9 cellular contexts compared by ENCODE assay signal in the genomic region with DNA sequence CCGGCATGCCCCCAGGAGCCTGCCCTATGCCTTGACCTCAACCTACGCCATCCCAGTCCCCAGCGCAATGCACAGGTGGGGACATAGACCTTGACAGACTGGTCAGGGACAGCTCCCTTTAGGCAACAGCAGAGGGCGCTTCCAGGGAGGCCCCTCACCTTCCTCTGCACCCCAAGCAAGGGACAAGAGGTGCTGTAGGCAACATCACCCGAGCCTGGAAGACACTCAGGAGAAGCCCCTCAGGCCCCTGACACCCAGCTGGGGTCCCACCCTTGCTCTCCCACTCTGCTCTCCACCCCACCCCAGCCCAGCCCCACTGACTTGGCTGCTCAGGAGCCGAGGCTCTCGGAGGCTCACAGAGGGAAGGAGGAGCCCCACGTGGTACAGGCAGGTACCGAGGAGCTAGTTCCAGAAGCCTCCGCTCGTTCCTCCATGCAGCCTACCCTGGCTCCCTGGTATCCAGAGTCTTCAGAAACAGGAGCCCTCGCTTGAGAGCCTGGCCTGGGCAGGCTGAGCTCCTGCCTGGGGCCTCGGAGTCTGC. TPM values are rescaled to one million over a fixed set of nuclear protein-coding genes. Genes with fewer than 3 reads are reported as not detected.
DNase-seq lines count a peak whose midpoint lies in the region; TF ChIP-seq lines count a peak whose summit lies in the region.
"Had no signal": no experiment of that assay in that cellular context is flagged by ENCODE, and none has a peak within 500 bp of the region (broad histone marks: within the 10 kb centered on the region; RNA-seq: fewer than 3 reads in every experiment).

No MANE protein-coding gene starts in this region.

- no peak overlapping the region for H3K4me3 Mint-ChIP-seq in endothelial cell (ENCODE audit: unreplicated experiment)
- H3K4me3 Mint-ChIP-seq in osteocyte (ENCODE audit: unreplicated experiment): no peak overlapping the region

- H3K27me3 Mint-ChIP-seq in endothelial cell (ENCODE audit: unreplicated experiment): peaks cover 26% of the 10 kb centered on the region
- peaks cover 74% of the 10 kb centered on the region for H3K27me3 Mint-ChIP-seq in osteocyte (ENCODE audit: unreplicated experiment)

- H3K4me3 ChIP-seq in NB4 (ENCODE audit: low read depth, low read length) (no peak overlapping the region), testis (no peak overlapping the region)

- intact Hi-C loops in testis (cut with DNase I; ENCODE audit: low total_unique reads): no loop called here

- DNase-seq in 8988T: peak; percentile 92
- DNase-seq in GM10266 (ENCODE audit: extremely low spot score): peak; percentile 75
- peak; percentile 48 for DNase-seq in NB4 (ENCODE audit: low read depth)
- DNase-seq in endothelial cell (ENCODE audit: low spot score): no peak
- peak; percentile 82 for DNase-seq in osteocyte (ENCODE audit: extremely low spot score, unreplicated experiment)
- DNase-seq in UCSD-AML1 (lab: John Stamatoyannopoulos, UW; ENCODE audit: unreplicated experiment): no peak
- DNase-seq in testis: no peak
- no peak for DNase-seq in NCI-H128 (lab: John Stamatoyannopoulos, UW; ENCODE audit: unreplicated experiment)

- H3K9me3 ChIP-seq in testis: no peaks in the 10 kb centered on the region

- H3K27ac Mint-ChIP-seq in endothelial cell (ENCODE audit: unreplicated experiment) (no peak overlapping the region), osteocyte (ENCODE audit: unreplicated experiment) (no peak overlapping the region)

- H3K27me3 ChIP-seq in testis: no peaks in the 10 kb centered on the region

- no peaks in the 10 kb centered on the region for H3K4me1 Mint-ChIP-seq in endothelial cell (ENCODE audit: unreplicated experiment)
- peaks cover 10% of the 10 kb centered on the region for H3K4me1 Mint-ChIP-seq in osteocyte (ENCODE audit: unreplicated experiment)

- no peaks in the 10 kb centered on the region for H3K4me1 ChIP-seq in testis

- H3K36me3 ChIP-seq in testis (ENCODE audit: low read depth, missing control alignments): no peaks in the 10 kb centered on the region

- TF ChIP-seq POLR2A in NB4 (IDR thresholded peaks at IDR 0.05; ENCODE audit: extremely low read depth, insufficient read length): no peak
- TF ChIP-seq POLR2A in testis (IDR thresholded peaks at IDR 0.05): no peak

- peak; percentile 59 for TF ChIP-seq CTCF in GM10266 (IDR thresholded peaks at IDR 0.05; ENCODE audit: control insufficient read depth, insufficient read depth, low read depth, missing control alignments)
- TF ChIP-seq CTCF in NB4 (IDR thresholded peaks at IDR 0.05; ENCODE audit: low read depth, low read length): peak; percentile 66
- TF ChIP-seq CTCF in endothelial cell (IDR thresholded peaks at IDR 0.05; ENCODE audit: unreplicated experiment): peak; percentile 28
- TF ChIP-seq CTCF in osteocyte (IDR thresholded peaks at IDR 0.05): peak; percentile 35
- no peak for TF ChIP-seq CTCF in testis (IDR thresholded peaks at IDR 0.05)

- 15 to 36% methylated on average over 4 to 13 of the region's 13 CpGs for WGBS in testis, 2 donors

- no peak overlapping the region for H3K27ac ChIP-seq in testis

- no peaks in the 10 kb centered on the region for H3K9me3 Mint-ChIP-seq in endothelial cell (ENCODE audit: unreplicated experiment)
- no peaks in the 10 kb centered on the region for H3K9me3 Mint-ChIP-seq in osteocyte (ENCODE audit: unreplicated experiment)

- H3K36me3 Mint-ChIP-seq in endothelial cell (ENCODE audit: low read depth, unreplicated experiment): no peaks in the 10 kb centered on the region
- no peaks in the 10 kb centered on the region for H3K36me3 Mint-ChIP-seq in osteocyte (ENCODE audit: unreplicated experiment)

RNA-seq across cellular contexts. Expression of a gene that starts 2.4 kb away (rescaled TPM):
- total RNA-seq in endothelial cell (ENCODE audit: unreplicated experiment) (not detected), osteocyte (not detected in 2 replicates), testis (under 1 TPM; 0.08 to 0.19 TPM)
- polyA plus RNA-seq in testis (ENCODE audit: insufficient read depth, low read depth, low replicate concordance): 0.13 TPM
- total RNA-seq: astrocyte had no signal

RNA-seq across cellular contexts. Expression of a gene that starts 56.7 kb away (rescaled TPM):
- total RNA-seq in endothelial cell (ENCODE audit: unreplicated experiment): 1.0 TPM
- total RNA-seq in osteocyte: 4.8 and 4.9 TPM in 2 replicates
- 1 to 10 TPM; 3.5 to 4.3 TPM for total RNA-seq in testis
- 3.1 TPM for polyA plus RNA-seq in testis (ENCODE audit: insufficient read depth, low read depth, low replicate concordance)

Comparison
In these comparisons a context has a peak if more than half of its experiments do, and no peak if none do; other contexts are left out.
1. DNase-seq: peak in 8988T (single experiment), GM10266 (single experiment), NB4 (single experiment) and osteocyte (single experiment); none in endothelial cell (single experiment), UCSD-AML1 (single experiment), testis (single experiment) and NCI-H128 (single experiment).
2. CTCF ChIP-seq: peak in GM10266 (single experiment), NB4 (single experiment), endothelial cell (single experiment) and osteocyte (single experiment); none in testis (0 of 3).